Comparison of ENCODE assay signal across 1 cellular context in genomic region chr15:94237903-94238302, GRCh38.
TF ChIP-seq lines count a peak whose summit lies in the region.

No MANE protein-coding gene starts in this region.

TF ChIP-seq in GM23338, 12 proteins besides CTCF, POLR2A, EP300 and RAD21:
- TF ChIP-seq ZNF462 (CRISPR knock-in tag; IDR thresholded peaks at IDR 0.05) (no peak), ETS1 (IDR thresholded peaks at IDR 0.05) (no peak)
